In the genomic region with DNA sequence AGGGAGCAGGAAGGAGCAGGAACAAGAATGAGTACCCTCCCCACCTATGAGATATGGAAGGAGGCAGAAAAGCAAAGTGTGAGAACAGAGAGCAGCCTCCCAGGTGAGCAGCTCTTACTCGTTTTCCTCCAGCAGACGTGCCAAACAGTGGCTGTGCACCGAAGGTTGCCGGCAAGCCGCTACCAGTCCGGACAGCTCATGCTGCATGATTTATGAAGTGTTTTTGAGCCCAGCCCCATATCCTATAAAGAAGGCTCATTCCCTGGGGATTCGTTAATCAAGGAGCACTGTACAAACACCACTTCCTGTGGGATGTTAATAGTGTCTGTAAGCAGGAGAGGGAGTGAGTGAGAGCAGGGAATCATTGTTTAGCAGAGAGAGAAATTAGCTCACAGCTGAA, we compare ENCODE assay signal across 1 cellular context.
TF ChIP-seq lines count a peak whose summit lies in the region.

No MANE protein-coding gene starts in this region.

TF ChIP-seq in WTC11, 78 proteins besides CTCF, POLR2A, EP300 and RAD21 (continued from another document):
- TF ChIP-seq ATF2 (CRISPR knock-in tag; IDR thresholded peaks at IDR 0.05; ENCODE audit: borderline replicate concordance, low read depth): no peak
